9 cellular contexts compared by ENCODE assay signal in the genomic region with DNA sequence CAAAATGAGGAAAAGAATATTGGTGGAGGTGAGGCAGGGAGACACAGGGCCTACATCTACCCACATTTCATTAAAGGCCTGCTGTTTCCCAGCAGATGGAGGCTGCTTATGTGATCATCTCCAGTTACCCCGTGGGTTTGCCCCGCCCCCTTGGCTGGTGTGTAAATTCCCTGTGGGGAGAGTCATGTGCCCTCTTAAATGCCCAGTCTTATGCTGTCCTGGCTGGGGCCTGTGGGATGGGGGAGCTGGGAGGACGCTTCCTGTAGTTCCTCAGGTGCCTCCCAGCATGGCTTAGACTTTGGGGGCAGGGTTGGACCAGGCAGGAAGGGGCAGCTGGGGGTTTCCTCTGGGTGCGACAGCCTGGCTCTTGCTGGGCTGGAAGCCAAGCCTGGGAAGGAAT. TPM values are rescaled to one million over a fixed set of nuclear protein-coding genes. Genes with fewer than 3 reads are reported as not detected.
A peak's percentile ranks its signal among the peaks of the same experiment; 100 is the strongest.
DNase-seq lines count a peak whose midpoint lies in the region; ATAC-seq and TF ChIP-seq lines count a peak whose summit lies in the region.
"Had no signal": no experiment of that assay in that cellular context is flagged by ENCODE, and none has a peak within 500 bp of the region (broad histone marks: within the 10 kb centered on the region; RNA-seq: fewer than 3 reads in every experiment).

No MANE protein-coding gene starts in this region.

- H3K4me1 ChIP-seq in upper lobe of left lung = peaks cover 10 to 37% (median 19%) of the 10 kb centered on the region in 4 donors

- TF ChIP-seq CTCF in upper lobe of left lung (IDR thresholded peaks at IDR 0.05) = no peak

- H3K9me3 ChIP-seq in upper lobe of left lung = peaks cover 0 to 6% (median 3%) of the 10 kb centered on the region in 4 donors

- TF ChIP-seq EP300 in upper lobe of left lung (IDR thresholded peaks at IDR 0.05) = no peak

- ATAC-seq in upper lobe of left lung (ENCODE audit: low FRiP score in 2 of 2) = peak in 1 of 2 donors; percentile 39
- ATAC-seq in HG03354 (IDR thresholded peaks at IDR 0.05; ENCODE audit: poor library complexity, severe bottlenecking, unreplicated experiment) = no peak

- H3K27me3 ChIP-seq in layer of hippocampus (ENCODE audit: control insufficient read depth, insufficient read depth, low read length) (no peaks in the 10 kb centered on the region), upper lobe of left lung (no peaks in the 10 kb centered on the region)

- WGBS in upper lobe of left lung, 2 donors = 26 to 29% methylated on average over 2 to 4 of the region's 4 CpGs

- TF ChIP-seq POLR2A in upper lobe of left lung (IDR thresholded peaks at IDR 0.05) = no peak

- DNase-seq in ELR (ENCODE audit: low read depth) = peak; percentile 91
- peak; percentile 39 for DNase-seq in NCI-H1436 treated with DMSO at 0.1 percent for 48 hours (lab: John Stamatoyannopoulos, UW)
- peak; percentile 89 for DNase-seq in astrocyte of the hippocampus (ENCODE audit: low read depth, low spot score)
- DNase-seq in upper lobe of left lung = peak in 1 of 2 donors; percentile 53
- no peak for DNase-seq in SKM-1 (lab: John Stamatoyannopoulos, UW; ENCODE audit: unreplicated experiment)
- no peak for DNase-seq in NCI-H345 treated with DMSO at 0.1 percent for 48 hours (lab: John Stamatoyannopoulos, UW; ENCODE audit: unreplicated experiment)

- H3K27ac ChIP-seq in layer of hippocampus (ENCODE audit: low read depth, low read length) = peak overlapping the region; percentile 23
- H3K27ac ChIP-seq in upper lobe of left lung = peak overlapping the region in 3 of 4 donors; percentile 44 to 58 (median 51)
- H3K27ac ChIP-seq: KMS-11 had no signal

- no peak overlapping the region for H3K4me3 ChIP-seq in upper lobe of left lung

- H3K36me3 ChIP-seq in upper lobe of left lung = no peaks in the 10 kb centered on the region

RNA-seq across cellular contexts. Expression of a gene that starts 15.5 kb away (rescaled TPM):
- 10 to 100 TPM in 5 of 6 donors, 1 to 10 TPM in 1; 8.4 to 36.5 (median 19.8) TPM for total RNA-seq in upper lobe of left lung

Comparison
In these comparisons a context has a peak if more than half of its experiments do, and no peak if none do; other contexts are left out.
1. DNase-seq: peak in ELR (single experiment), NCI-H1436 treated with DMSO at 0.1 percent for 48 hours (single experiment) and astrocyte of the hippocampus (single experiment); none in SKM-1 (single experiment) and NCI-H345 treated with DMSO at 0.1 percent for 48 hours (single experiment).